8 cellular contexts compared by ENCODE assay signal in the genomic region with DNA sequence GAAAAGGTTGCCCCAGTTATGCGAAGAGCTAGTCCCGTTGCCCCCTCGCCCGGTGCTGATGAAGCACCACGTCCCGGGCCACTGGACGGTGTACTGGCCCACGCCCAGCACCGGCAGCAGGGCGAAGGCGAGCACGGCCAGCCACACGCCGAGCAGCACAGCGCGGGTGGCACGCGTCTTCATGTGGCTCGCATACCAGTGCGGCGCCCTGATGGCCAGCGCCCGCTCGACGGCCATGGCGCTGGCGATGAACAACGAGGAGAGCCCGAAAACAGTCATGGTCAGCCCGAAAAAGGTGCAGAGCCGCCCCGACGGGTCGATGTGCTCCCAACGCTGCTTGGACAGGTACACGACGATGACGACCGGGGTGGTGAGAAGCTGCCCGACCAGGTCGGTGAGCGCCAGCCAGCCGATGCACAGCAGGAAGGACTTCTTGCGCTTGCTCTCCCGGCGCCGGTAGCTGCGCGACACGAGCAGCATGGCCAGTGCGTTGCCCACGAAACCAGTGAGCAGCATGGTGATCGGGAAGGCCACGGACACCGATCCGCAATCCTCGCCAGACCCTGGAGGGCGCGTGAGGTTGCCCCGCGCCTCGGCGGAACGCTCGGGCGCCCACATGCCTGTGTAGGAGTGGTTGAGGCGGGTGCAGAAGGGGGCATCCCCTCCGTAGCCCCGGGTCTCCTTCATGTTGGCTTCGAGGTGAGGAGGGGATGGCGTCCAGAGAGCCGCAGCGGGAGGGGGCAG. TPM values are rescaled to one million over a fixed set of nuclear protein-coding genes. Genes with fewer than 3 reads are reported as not detected.
A peak's percentile ranks its signal among the peaks of the same experiment; 100 is the strongest.
DNase-seq lines count a peak whose midpoint lies in the region; ATAC-seq and TF ChIP-seq lines count a peak whose summit lies in the region.

No MANE protein-coding gene starts in this region.

- H3K4me1 ChIP-seq in NT2/D1 (ENCODE audit: insufficient read depth, insufficient read length) (peaks cover 2% of the 10 kb centered on the region), colonic mucosa (no peaks in the 10 kb centered on the region), thyroid gland (peaks cover 5 to 20% of the 10 kb centered on the region in 2 donors)

- DNase-seq in activated CD4-positive, alpha-beta T cell treated with anti-CD3 and anti-CD28 coated beads, Interleukin-2, amount 10 ng/mL, durations not matched to agents 24 days and 14 days: peak; percentile 72
- DNase-seq in activated CD4-positive, alpha-beta T cell treated with anti-CD3 and anti-CD28 coated beads for 1 hour: no peak
- DNase-seq in NT2/D1 (ENCODE audit: low read depth, low spot score) (no peak), colonic mucosa (peak; percentile 21), lower leg skin (ENCODE audit: low spot score in 2 of 2) (peak in 1 of 2 donors; percentile 85), thyroid gland (peak; percentile 8 to 22), NCI-H128 (lab: John Stamatoyannopoulos, UW; ENCODE audit: unreplicated experiment) (no peak)

- H3K4me3 Mint-ChIP-seq in activated CD4-positive, alpha-beta T cell treated with anti-CD3 and anti-CD28 coated beads, Interleukin-2, amount 10 ng/mL, durations not matched to agents 24 days and 14 days: peak overlapping the region; percentile 86

- no peak overlapping the region for H3K27ac Mint-ChIP-seq in activated CD4-positive, alpha-beta T cell treated with anti-CD3 and anti-CD28 coated beads, Interleukin-2, amount 10 ng/mL, durations not matched to agents 24 days and 14 days

- WGBS in lower leg skin, 2 donors: 5 to 6% methylated on average over 43 to 54 of the region's 73 CpGs
- WGBS in thyroid gland, 2 donors: 0% methylated on average over 2 to 7 of the region's 73 CpGs

- no peak overlapping the region for H3K27ac ChIP-seq in colonic mucosa
- no peak overlapping the region for H3K27ac ChIP-seq in thyroid gland

- H3K4me3 ChIP-seq in NT2/D1 (ENCODE audit: insufficient read length, low read depth): peak overlapping the region; percentile 75
- H3K4me3 ChIP-seq in colonic mucosa: peak overlapping the region; percentile 47
- H3K4me3 ChIP-seq in lower leg skin (ENCODE audit: low read depth, poor library complexity, severe bottlenecking): peak overlapping the region; percentile 62
- peak overlapping the region in 2 of 3 donors; percentile 18 to 41 for H3K4me3 ChIP-seq in thyroid gland (replicated peaks in 1 of 3)

- H3K27me3 ChIP-seq in NT2/D1 (ENCODE audit: insufficient read depth, insufficient read length) (peaks cover 32% of the 10 kb centered on the region), colonic mucosa (peaks cover 19% of the 10 kb centered on the region), thyroid gland (peaks cover 8% of the 10 kb centered on the region)

- peaks cover 50% of the 10 kb centered on the region for H3K27me3 Mint-ChIP-seq in activated CD4-positive, alpha-beta T cell treated with anti-CD3 and anti-CD28 coated beads, Interleukin-2, amount 10 ng/mL, durations not matched to agents 24 days and 14 days

- no peaks in the 10 kb centered on the region for H3K36me3 Mint-ChIP-seq in activated CD4-positive, alpha-beta T cell treated with anti-CD3 and anti-CD28 coated beads, Interleukin-2, amount 10 ng/mL, durations not matched to agents 24 days and 14 days (ENCODE audit: low read depth)

- H3K9ac ChIP-seq in NT2/D1 (ENCODE audit: insufficient read length, low read depth): peak overlapping the region; percentile 86
- peak overlapping the region in 1 of 2 donors; percentile 20 for H3K9ac ChIP-seq in colonic mucosa (ENCODE audit: low read depth in 2 of 2, low read length in 2 of 2)

- H3K9me3 ChIP-seq in NT2/D1 (ENCODE audit: insufficient read depth, low read length) (no peaks in the 10 kb centered on the region), colonic mucosa (no peaks in the 10 kb centered on the region), thyroid gland (no peaks in the 10 kb centered on the region)

- no peaks in the 10 kb centered on the region for H3K36me3 ChIP-seq in NT2/D1 (ENCODE audit: insufficient read depth, insufficient read length, low read length)
- H3K36me3 ChIP-seq in colonic mucosa: no peaks in the 10 kb centered on the region
- H3K36me3 ChIP-seq in thyroid gland: no peaks in the 10 kb centered on the region

- H3K4me1 Mint-ChIP-seq in activated CD4-positive, alpha-beta T cell treated with anti-CD3 and anti-CD28 coated beads, Interleukin-2, amount 10 ng/mL, durations not matched to agents 24 days and 14 days: peaks cover 16% of the 10 kb centered on the region

- H3K9me3 Mint-ChIP-seq in activated CD4-positive, alpha-beta T cell treated with anti-CD3 and anti-CD28 coated beads, Interleukin-2, amount 10 ng/mL, durations not matched to agents 24 days and 14 days: no peaks in the 10 kb centered on the region

- no peak for TF ChIP-seq POLR2A in lower leg skin (IDR thresholded peaks at IDR 0.05)
- no peak for TF ChIP-seq POLR2A in thyroid gland (IDR thresholded peaks at IDR 0.05)

- TF ChIP-seq CTCF in colonic mucosa (IDR thresholded peaks at IDR 0.05) (no peak), lower leg skin (IDR thresholded peaks at IDR 0.05) (no peak), thyroid gland (IDR thresholded peaks at IDR 0.05) (no peak)

- ATAC-seq in GM21619 (IDR thresholded peaks at IDR 0.05; ENCODE audit: unreplicated experiment): no peak

- intact Hi-C loops in activated CD4-positive, alpha-beta T cell treated with anti-CD3 and anti-CD28 coated beads, Interleukin-2, amount 10 ng/mL, durations not matched to agents 24 days and 14 days (cut with micrococcal nuclease): loop anchor here (5.0 kb wide), 1 partner anchor 915 kb away; no protein-coding TSS in a partner anchor
- intact Hi-C loops in colonic mucosa (cut with DNase I): no loop called here
- intact Hi-C loops in lower leg skin (cut with DNase I; ENCODE audit: low total_unique reads): no loop called here
- intact Hi-C loops in thyroid gland (cut with DNase I): loop anchor here (5.0 kb wide), 1 partner anchor 360 kb away; no protein-coding TSS in a partner anchor

RNA-seq across cellular contexts. Expression of gene PTGER3, which starts 0.6 kb away (rescaled TPM):
- total RNA-seq in activated CD4-positive, alpha-beta T cell treated with anti-CD3 and anti-CD28 coated beads, Interleukin-2, amount 10 ng/mL, durations not matched to agents 24 days and 14 days: 0.26 and 0.62 TPM in 2 replicates
- total RNA-seq in colonic mucosa (1 to 10 TPM; 1.2 to 3.7 TPM), lower leg skin (100 to 1,000 TPM in 1 of 4 donors, 10 to 100 TPM in 3; 79.5 to 143 (median 88.6) TPM), thyroid gland (1 to 10 TPM in 3 of 4 donors, under 1 TPM in 1; 0.39 to 6.4 (median 2.1) TPM)

RNA-seq across cellular contexts. Expression of gene ZRANB2, which starts 33.8 kb away (rescaled TPM):
- 150 and 154 TPM in 2 replicates for total RNA-seq in activated CD4-positive, alpha-beta T cell treated with anti-CD3 and anti-CD28 coated beads, Interleukin-2, amount 10 ng/mL, durations not matched to agents 24 days and 14 days
- total RNA-seq in colonic mucosa (10 to 100 TPM; 56.3 to 86.7 TPM), lower leg skin (10 to 100 TPM; 27.3 to 49.9 (median 42.9) TPM), thyroid gland (100 to 1,000 TPM in 1 of 4 donors, 10 to 100 TPM in 3; 67.3 to 125 (median 93.7) TPM)

Comparison
In these comparisons a context has a peak if more than half of its experiments do, and no peak if none do; other contexts are left out.
1. DNase-seq: peak in activated CD4-positive, alpha-beta T cell treated with anti-CD3 and anti-CD28 coated beads, Interleukin-2, amount 10 ng/mL, durations not matched to agents 24 days and 14 days (single experiment), colonic mucosa (single experiment) and thyroid gland (2 of 2); none in activated CD4-positive, alpha-beta T cell treated with anti-CD3 and anti-CD28 coated beads for 1 hour (single experiment), NT2/D1 (single experiment) and NCI-H128 (single experiment).
2. RNA of gene PTGER3, which starts 0.6 kb away (total RNA-seq): 79.5 to 143 TPM in lower leg skin; 1.2 to 3.7 TPM in colonic mucosa, 0.39 to 6.4 TPM in thyroid gland and 0.26 to 0.62 TPM in activated CD4-positive, alpha-beta T cell treated with anti-CD3 and anti-CD28 coated beads, Interleukin-2, amount 10 ng/mL, durations not matched to agents 24 days and 14 days; every median in the first group is over 10 times any median in the second.
3. intact Hi-C loops: an anchor here in activated CD4-positive, alpha-beta T cell treated with anti-CD3 and anti-CD28 coated beads, Interleukin-2, amount 10 ng/mL, durations not matched to agents 24 days and 14 days (5.0 kb wide) and thyroid gland (5.0 kb wide); none called in colonic mucosa and lower leg skin.
4. Peak in every context shown above with its lines, with median percentiles within 50 percentile points of each other: H3K4me3 ChIP-seq.